ENCODE assay signal across 9 cellular contexts in the genomic region with DNA sequence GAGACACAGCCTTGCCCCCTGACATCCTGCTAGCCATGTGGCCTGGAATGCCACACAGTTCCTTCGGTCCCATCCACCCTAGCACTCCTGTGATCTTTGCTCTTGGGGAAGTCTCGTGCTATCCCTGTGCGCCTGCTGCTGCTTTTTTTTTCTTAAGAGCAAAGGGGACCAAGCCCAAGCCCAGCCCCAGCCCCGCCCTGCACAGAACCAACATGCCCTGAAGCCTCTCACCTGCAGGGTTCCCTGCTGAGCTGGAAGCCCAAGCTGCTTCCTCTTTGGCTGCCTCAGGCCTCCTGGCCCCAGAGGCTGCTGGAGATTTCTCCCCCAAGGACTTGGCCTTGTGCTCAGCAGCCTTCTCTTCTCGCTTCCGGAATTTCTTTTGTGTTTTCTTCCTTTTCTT. TPM values are rescaled to one million over a fixed set of nuclear protein-coding genes. Genes with fewer than 3 reads are reported as not detected.
DNase-seq lines count a peak whose midpoint lies in the region; ATAC-seq and TF ChIP-seq lines count a peak whose summit lies in the region.
"Had no signal": no experiment of that assay in that cellular context is flagged by ENCODE, and none has a peak within 500 bp of the region (broad histone marks: within the 10 kb centered on the region; RNA-seq: fewer than 3 reads in every experiment).

No MANE protein-coding gene starts in this region.

- H3K27ac Mint-ChIP-seq in activated CD4-positive, alpha-beta T cell treated with anti-CD3 and anti-CD28 coated beads for 36 hours = peak overlapping the region; percentile 89

- TF ChIP-seq CTCF in foreskin keratinocyte (conservative IDR thresholded peaks at IDR 0.05) (no peak), spleen (IDR thresholded peaks at IDR 0.05 in 8 of 11, conservative IDR thresholded peaks at IDR 0.05 in 3 of 11) (no peak)

- intact Hi-C loops in activated CD4-positive, alpha-beta T cell treated with anti-CD3 and anti-CD28 coated beads for 36 hours (cut with DNase I, micrococcal nuclease) = loop anchor here (2.0 to 10.0 kb wide), 3 partner anchors 42 to 149 kb away; no protein-coding TSS in a partner anchor
- intact Hi-C loops in spleen (cut with DNase I; ENCODE audit: low total_unique reads) = no loop called here

- no peak for DNase-seq in activated CD4-positive, alpha-beta T cell treated with anti-CD3 and anti-CD28 coated beads for 36 hours
- DNase-seq in activated CD4-positive, alpha-beta T cell treated with anti-CD3 and anti-CD28 coated beads for 1 hour = no peak
- DNase-seq in NT2/D1 (ENCODE audit: low read depth, low spot score) (no peak), foreskin keratinocyte (peak in 1 of 2 donors; percentile 12), spleen (peak; percentile 51), COLO829 (ENCODE audit: low spot score) (no peak)
- DNase-seq in stimulated activated CD4-positive, alpha-beta T cell treated with anti-CD3 and anti-CD28 coated beads, Interleukin-4, amount 100 ng/mL, for 4 hours = no peak
- DNase-seq: NCI-H345 had no signal

- H3K4me3 ChIP-seq in NT2/D1 (ENCODE audit: insufficient read length, low read depth) (peak overlapping the region; percentile 25), spleen (no peak overlapping the region)

- H3K27ac ChIP-seq in foreskin keratinocyte (no peak overlapping the region), spleen (no peak overlapping the region)

- ATAC-seq in activated CD4-positive, alpha-beta T cell treated with anti-CD3 and anti-CD28 coated beads for 36 hours = no peak
- peak; percentile 33 for ATAC-seq in foreskin keratinocyte
- no peak for ATAC-seq in HG02610 (IDR thresholded peaks at IDR 0.05; ENCODE audit: unreplicated experiment)

- peak overlapping the region; percentile 86 for H3K4me3 Mint-ChIP-seq in activated CD4-positive, alpha-beta T cell treated with anti-CD3 and anti-CD28 coated beads for 36 hours

- CTCF ChIA-PET in activated CD4-positive, alpha-beta T cell treated with anti-CD3 and anti-CD28 coated beads for 36 hours (lab: Charles Lee) = interaction anchor here (0.5 to 1.2 kb wide), 3 partner anchors 28 to 153 kb away, joined by 3 read pairs; no protein-coding TSS in a partner anchor

- H3K4me1 ChIP-seq in NT2/D1 (ENCODE audit: insufficient read depth, insufficient read length) = peaks cover 13% of the 10 kb centered on the region
- peaks cover 9% of the 10 kb centered on the region for H3K4me1 ChIP-seq in foreskin keratinocyte
- peaks cover 15 to 68% (median 38%) of the 10 kb centered on the region in 6 donors for H3K4me1 ChIP-seq in spleen

- H3K36me3 Mint-ChIP-seq in activated CD4-positive, alpha-beta T cell treated with anti-CD3 and anti-CD28 coated beads for 36 hours (ENCODE audit: low read depth) = peaks cover 46% of the 10 kb centered on the region

- POLR2A ChIA-PET in activated CD4-positive, alpha-beta T cell treated with anti-CD3 and anti-CD28 coated beads for 36 hours (lab: Charles Lee) = interaction anchor here (1.2 kb wide), 1 partner anchor 14 kb away, joined by 3 read pairs; the partner anchor contains the start of genes MED22 and RPL7A

- no peaks in the 10 kb centered on the region for H3K27me3 ChIP-seq in NT2/D1 (ENCODE audit: insufficient read depth, insufficient read length)
- no peaks in the 10 kb centered on the region for H3K27me3 ChIP-seq in foreskin keratinocyte
- no peaks in the 10 kb centered on the region for H3K27me3 ChIP-seq in spleen (replicated peaks in 1 of 7)

- no peak for TF ChIP-seq POLR2A in spleen (IDR thresholded peaks at IDR 0.05)

- peaks cover 66% of the 10 kb centered on the region for H3K36me3 ChIP-seq in NT2/D1 (ENCODE audit: insufficient read depth, insufficient read length, low read length)
- peaks cover 0 to 61% (median 47%) of the 10 kb centered on the region in 6 donors for H3K36me3 ChIP-seq in spleen

- H3K4me1 Mint-ChIP-seq in activated CD4-positive, alpha-beta T cell treated with anti-CD3 and anti-CD28 coated beads for 36 hours = peaks cover 28% of the 10 kb centered on the region

- H3K9me3 ChIP-seq in NT2/D1 (ENCODE audit: insufficient read depth, low read length) = no peaks in the 10 kb centered on the region
- H3K9me3 ChIP-seq in spleen = no peaks in the 10 kb centered on the region

- no peaks in the 10 kb centered on the region for H3K27me3 Mint-ChIP-seq in activated CD4-positive, alpha-beta T cell treated with anti-CD3 and anti-CD28 coated beads for 36 hours

- no peaks in the 10 kb centered on the region for H3K9me3 Mint-ChIP-seq in activated CD4-positive, alpha-beta T cell treated with anti-CD3 and anti-CD28 coated beads for 36 hours (ENCODE audit: low read depth)

- WGBS in spleen, 5 donors = 85 to 92% (median 90%) methylated on average over 6 of the region's 6 CpGs

- H3K9ac ChIP-seq in NT2/D1 (ENCODE audit: insufficient read length, low read depth) = peak overlapping the region; percentile 71

RNA-seq across cellular contexts. Expression of gene SURF6, which starts 1.8 kb away (rescaled TPM):
- total RNA-seq in activated CD4-positive, alpha-beta T cell treated with anti-CD3 and anti-CD28 coated beads for 36 hours = 10 to 100 TPM; 22.4 to 24.3 TPM
- total RNA-seq in foreskin keratinocyte (19.3 and 21.5 TPM in 2 replicates), spleen (10 to 100 TPM; 13.2 to 20.0 (median 17.0) TPM)
- polyA plus RNA-seq in foreskin keratinocyte (24.5 and 25.6 TPM in 2 replicates), spleen (10 to 100 TPM; 13.2 to 28.6 (median 17.4) TPM)

RNA-seq across cellular contexts. Expression of gene MED22, which starts 13.8 kb away (rescaled TPM):
- 10 to 100 TPM; 22.9 to 26.4 TPM for total RNA-seq in activated CD4-positive, alpha-beta T cell treated with anti-CD3 and anti-CD28 coated beads for 36 hours
- 22.6 and 24.7 TPM in 2 replicates for total RNA-seq in foreskin keratinocyte
- 20.4 and 20.9 TPM in 2 replicates for polyA plus RNA-seq in foreskin keratinocyte
- 10 to 100 TPM; 26.4 to 33.7 (median 30.0) TPM for total RNA-seq in spleen
- polyA plus RNA-seq in spleen = 10 to 100 TPM; 13.3 to 23.1 (median 18.8) TPM

RNA-seq across cellular contexts. Expression of gene RPL7A, which starts 13.9 kb away (rescaled TPM):
- 1,000 to 10,000 TPM; 3,179 to 3,246 TPM for total RNA-seq in activated CD4-positive, alpha-beta T cell treated with anti-CD3 and anti-CD28 coated beads for 36 hours
- total RNA-seq in foreskin keratinocyte (2,430 and 2,456 TPM in 2 replicates), spleen (1,000 to 10,000 TPM; 1,381 to 1,842 (median 1,641) TPM)
- polyA plus RNA-seq in foreskin keratinocyte (3,394 and 3,430 TPM in 2 replicates), spleen (1,000 to 10,000 TPM; 3,611 to 6,342 (median 5,850) TPM)

RNA-seq across cellular contexts. Expression of gene SURF1, which starts 22.1 kb away (rescaled TPM):
- 10 to 100 TPM; 17.4 to 29.1 TPM for total RNA-seq in activated CD4-positive, alpha-beta T cell treated with anti-CD3 and anti-CD28 coated beads for 36 hours
- 16.3 and 18.5 TPM in 2 replicates for total RNA-seq in foreskin keratinocyte
- 35.1 and 38.2 TPM in 2 replicates for polyA plus RNA-seq in foreskin keratinocyte
- 10 to 100 TPM; 31.4 to 37.7 (median 35.6) TPM for total RNA-seq in spleen
- 10 to 100 TPM; 72.0 to 75.6 (median 72.5) TPM for polyA plus RNA-seq in spleen

RNA-seq across cellular contexts. Expression of gene SURF2, which starts 22.2 kb away (rescaled TPM):
- total RNA-seq in activated CD4-positive, alpha-beta T cell treated with anti-CD3 and anti-CD28 coated beads for 36 hours = 10 to 100 TPM; 17.3 to 21.8 TPM
- total RNA-seq in foreskin keratinocyte (36.1 and 47.2 TPM in 2 replicates), spleen (10 to 100 TPM in 5 of 7 donors, 1 to 10 TPM in 2; 6.5 to 19.9 (median 12.4) TPM)
- polyA plus RNA-seq in foreskin keratinocyte (58.5 and 63.9 TPM in 2 replicates), spleen (10 to 100 TPM; 31.4 to 32.6 (median 31.5) TPM)
